In the genomic region with DNA sequence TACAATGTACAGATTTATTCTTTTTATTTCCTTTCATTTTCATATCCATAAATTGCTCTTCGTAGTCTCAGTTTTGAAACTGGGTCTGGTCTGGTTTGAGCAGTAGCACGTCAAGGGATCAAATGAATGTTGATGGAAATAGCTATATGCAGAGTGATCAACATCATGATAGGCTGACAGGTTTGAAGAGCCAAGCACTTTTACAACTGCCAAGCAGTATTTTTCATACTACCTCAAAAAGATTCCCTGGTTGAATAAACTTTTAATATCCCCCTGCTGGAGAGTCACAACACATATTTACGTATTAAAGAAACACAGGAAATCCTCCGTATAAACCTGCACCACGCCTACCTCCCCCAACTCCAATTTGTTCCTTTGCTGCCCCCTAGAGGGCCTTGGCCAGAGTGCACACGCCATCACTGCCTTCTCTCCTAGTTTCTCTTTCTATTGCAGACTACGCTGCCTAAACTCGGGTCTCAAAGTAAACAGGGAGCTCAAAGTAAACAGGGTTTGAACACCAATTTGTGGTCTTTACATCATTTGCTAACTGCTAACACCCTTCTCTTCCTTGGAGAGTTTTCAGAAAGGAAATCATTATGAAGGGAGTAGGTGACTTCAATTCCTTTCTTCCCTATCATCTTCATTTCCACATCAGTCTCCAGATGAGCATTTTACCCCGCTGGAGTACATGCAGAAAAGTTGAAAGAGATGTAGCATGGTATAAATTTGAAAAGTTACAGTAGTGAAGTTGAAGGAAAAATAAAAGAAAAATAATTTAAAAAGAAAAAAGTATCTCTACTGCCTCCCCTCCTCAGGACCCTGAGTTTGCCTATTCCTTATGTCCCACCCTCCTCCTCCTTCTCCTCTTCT, we compare ENCODE assay signal across 11 cellular contexts. TPM values are rescaled to one million over a fixed set of nuclear protein-coding genes. Genes with fewer than 3 reads are reported as not detected.
DNase-seq lines count a peak whose midpoint lies in the region; ATAC-seq, FAIRE-seq and TF ChIP-seq lines count a peak whose summit lies in the region.
"Not testable (repeated sequence)": the region's sequence is repeated elsewhere in the genome, so short reads cannot be mapped to it uniquely, and the experiment has no call there.
"Had no signal": no experiment of that assay in that cellular context is flagged by ENCODE, and none has a peak within 500 bp of the region (broad histone marks: within the 10 kb centered on the region; RNA-seq: fewer than 3 reads in every experiment).

No MANE protein-coding gene starts in this region.

- not testable (repeated sequence) for BruUV-seq in A673 (replicated peaks; lab: Mats Ljungman, UMichigan)

- H3K9me3 ChIP-seq in A673 (ENCODE audit: low read depth, low read length, poor library complexity, severe bottlenecking); endodermal cell (ENCODE audit: control insufficient read depth, low read length): not testable (repeated sequence)

- not testable (repeated sequence) for H3K4me3 ChIP-seq in A673 (ENCODE audit: low read depth, low read length, poor library complexity, severe bottlenecking); endodermal cell (ENCODE audit: low read length)

- POLR2A ChIA-PET in A673 (lab: Charles Lee; ENCODE audit: low non-redundant PET) = not testable (repeated sequence)

- DNase-seq in A673 (ENCODE audit: low spot score); endodermal cell; mesothelial cell of epicardium (ENCODE audit: low spot score in 2 of 2, unreplicated experiment in 2 of 2): not testable (repeated sequence)

- ATAC-seq in GM18907 (IDR thresholded peaks at IDR 0.05; ENCODE audit: unreplicated experiment) (peak; percentile 100), GM21576 (IDR thresholded peaks at IDR 0.05; ENCODE audit: unreplicated experiment) (peak; percentile 100), HG02981 (IDR thresholded peaks at IDR 0.05; ENCODE audit: unreplicated experiment) (peak; percentile 100), HG03565 (IDR thresholded peaks at IDR 0.05; ENCODE audit: unreplicated experiment) (peak; percentile 99)

- H3K27me3 ChIP-seq in A673 (replicated peaks; ENCODE audit: insufficient read depth, low read depth, low read length, poor library complexity); endodermal cell (ENCODE audit: control insufficient read depth, insufficient read depth, low read length, poor library complexity, severe bottlenecking): not testable (repeated sequence)

- H3K27ac Mint-ChIP-seq in endodermal cell, mesothelial cell of epicardium: not testable (repeated sequence)

- not testable (repeated sequence) for H3K36me3 ChIP-seq in A673 (ENCODE audit: insufficient read depth, low read length, poor library complexity, severe bottlenecking); endodermal cell (ENCODE audit: control insufficient read depth, insufficient read depth, low read length)

- not testable (repeated sequence) for H3K36me3 Mint-ChIP-seq in endodermal cell (ENCODE audit: low read depth); mesothelial cell of epicardium

- TF ChIP-seq CTCF in A673 (conservative IDR thresholded peaks at IDR 0.05; ENCODE audit: low read depth, low read length) (peak; percentile 39; the same call in 1 of the 2 replicates), endodermal cell (conservative IDR thresholded peaks at IDR 0.05) (peak; percentile 57), mesothelial cell of epicardium (IDR thresholded peaks at IDR 0.05; ENCODE audit: unreplicated experiment) (peak; percentile 58)

- not testable (repeated sequence) for H3K27ac ChIP-seq in A673 (ENCODE audit: low read depth, low read length, poor library complexity, severe bottlenecking); endodermal cell (ENCODE audit: low read depth, low read length)

- not testable (repeated sequence) for H3K4me3 Mint-ChIP-seq in endodermal cell
- peak overlapping the region; percentile 58 for H3K4me3 Mint-ChIP-seq in mesothelial cell of epicardium

- WGBS in endodermal cell (ENCODE audit: insufficient coverage in 1 of 2, insufficient read length in 1 of 2), 2 experiments = 85% methylated on average over 2 of the region's 9 CpGs; no CpG with 5 or more reads in 1 of the 2 experiments

- not testable (repeated sequence) for H3K4me1 Mint-ChIP-seq in endodermal cell, mesothelial cell of epicardium

- CTCF ChIA-PET in A673 (lab: Charles Lee) = interaction anchor here (0.6 kb wide), 1 partner anchor 1804 kb away, joined by 4 read pairs; no protein-coding TSS in a partner anchor

- H3K4me1 ChIP-seq in A673 (ENCODE audit: insufficient read depth, low read length, poor library complexity, severe bottlenecking); endodermal cell (ENCODE audit: control insufficient read depth, insufficient read depth, low read length): not testable (repeated sequence)

- intact Hi-C loops in A673 (cut with micrococcal nuclease; ENCODE audit: unreplicated experiment) = not testable (repeated sequence)

- not testable (repeated sequence) for H3K9me3 Mint-ChIP-seq in endodermal cell, mesothelial cell of epicardium

- H3K27me3 Mint-ChIP-seq in endodermal cell (ENCODE audit: insufficient read depth); mesothelial cell of epicardium (ENCODE audit: low read depth): not testable (repeated sequence)

- H3K9ac ChIP-seq in endodermal cell (ENCODE audit: extremely low read depth, low read length, poor library complexity, severe bottlenecking) = not testable (repeated sequence)

- FAIRE-seq in TTC549 (lab: Jason Lieb, UNC) = peak; percentile 90

RNA-seq across cellular contexts. Expression of gene PCDH11X, which starts 8.3 kb away (rescaled TPM):
- 21.4 and 24.1 TPM in 2 replicates for total RNA-seq in A673 (2021)
- total RNA-seq in endodermal cell = 1 to 10 TPM; 1.1 to 3.3 TPM
- polyA plus RNA-seq in endodermal cell (2013, experiment 1 of 2) = 3.1 TPM
- 2.2 TPM for polyA plus RNA-seq in endodermal cell (2013, experiment 2 of 2)
- total RNA-seq in mesothelial cell of epicardium = 9.8 to 13.5 TPM (median 12.5 TPM) in 3 replicates
- total RNA-seq: A172; myocyte; T-helper 2 cell treated with Interferon-gamma antibody and Interleukin-4, amounts not matched to agents 100 ng/mL and 5 ng/mL, for 36 hours had no signal
